30 cellular contexts compared by ENCODE assay signal in the genomic region with DNA sequence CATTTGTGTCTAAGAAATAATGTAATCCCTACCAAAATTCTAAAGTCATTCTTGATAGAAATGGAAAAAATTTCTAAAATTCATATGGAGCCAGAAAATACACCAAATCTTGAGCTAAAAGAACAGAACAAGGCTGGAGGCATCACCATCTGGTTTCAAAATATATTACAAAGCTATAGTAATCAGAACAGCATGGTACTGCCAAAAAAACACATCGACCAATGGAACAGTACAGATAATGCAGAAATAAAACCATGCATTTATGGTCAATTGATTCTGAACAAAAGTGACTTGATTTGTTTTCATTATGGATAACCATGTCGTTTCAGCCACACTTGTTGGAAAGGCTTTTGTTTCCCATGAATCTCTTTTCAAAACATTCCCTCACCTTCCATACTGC. TPM values are rescaled to one million over a fixed set of nuclear protein-coding genes. Genes with fewer than 3 reads are reported as not detected.
"Had no signal": no experiment of that assay in that cellular context is flagged by ENCODE, and none has a peak within 500 bp of the region (broad histone marks: within the 10 kb centered on the region; RNA-seq: fewer than 3 reads in every experiment).

No MANE protein-coding gene starts in this region.

- H3K27me3 Mint-ChIP-seq: activated CD4-positive, alpha-beta T cell treated with anti-CD3 and anti-CD28 coated beads, Interleukin-2, amount 10 ng/mL, durations not matched to agents 24 days and 14 days; brain had no signal

- DNase-seq: activated CD4-positive, alpha-beta memory T cell treated with anti-CD3 and anti-CD28 coated beads, Interleukin-2, amount 10 ng/mL, durations not matched to agents 7 days and 5 days; activated CD4-positive, CD25-positive, alpha-beta regulatory T cell treated with anti-CD3 and anti-CD28 coated beads, Interleukin-2, amount 50 U/mL, for 72 hours; activated CD8-positive, alpha-beta memory T cell treated with anti-CD3 and anti-CD28 coated beads, Interleukin-2, amount 50 U/mL, for 48 hours; activated gamma-delta T cell; activated naive CD4-positive, alpha-beta T cell treated with anti-CD3 and anti-CD28 coated beads, Interleukin-2, amount 10 ng/mL, durations not matched to agents 7 days and 5 days; activated naive CD8-positive, alpha-beta T cell treated with anti-CD3 and anti-CD28 coated beads, Interleukin-2, amount 10 ng/mL, durations not matched to agents 7 days and 5 days; activated T-cell treated with anti-CD3 and anti-CD28 coated beads, Interleukin-2, amount 50 U/mL, for 24 hours; effector memory CD8-positive, alpha-beta T cell; erythroblast; gastrocnemius medialis; glutamatergic neuron; left ventricle myocardium inferior; nephron progenitor cell; stimulated activated CD4-positive, alpha-beta T cell treated with anti-CD3 and anti-CD28 coated beads, Interleukin-4, amount 100 ng/mL, for 24 hours; T-helper 17 cell; T1000; trophoblast cell; WERI-Rb-1 had no signal

- H3K36me3 ChIP-seq: ascending aorta, cardiac muscle cell, gastrocnemius medialis, left ventricle myocardium inferior, neutrophil, thoracic aorta, WERI-Rb-1 had no signal

- H3K27ac ChIP-seq: ascending aorta, cardiac muscle cell, coronary artery, gastrocnemius medialis, left ventricle myocardium inferior, neutrophil, skin epidermis, thoracic aorta, WERI-Rb-1 had no signal

- H3K27ac Mint-ChIP-seq: activated CD4-positive, alpha-beta memory T cell treated with anti-CD3 and anti-CD28 coated beads, Interleukin-2, amount 10 ng/mL, durations not matched to agents 7 days and 5 days; activated CD4-positive, alpha-beta T cell treated with anti-CD3 and anti-CD28 coated beads, Interleukin-2, amount 10 ng/mL, durations not matched to agents 24 days and 14 days; activated naive CD4-positive, alpha-beta T cell treated with anti-CD3 and anti-CD28 coated beads, Interleukin-2, amount 10 ng/mL, durations not matched to agents 7 days and 5 days; activated naive CD8-positive, alpha-beta T cell treated with anti-CD3 and anti-CD28 coated beads, Interleukin-2, amount 10 ng/mL, durations not matched to agents 7 days and 5 days; activated T-cell treated with anti-CD3 and anti-CD28 coated beads, Interleukin-2, amount 50 U/mL, for 24 hours; brain; effector memory CD8-positive, alpha-beta T cell; nephron progenitor cell; stimulated activated effector memory CD8-positive, alpha-beta T cell treated with anti-CD3 and anti-CD28 coated beads, Interleukin-12 subunit alpha, Interleukin-12 subunit beta, amount 100 ng/mL, for 72 hours; T-helper 17 cell had no signal

- H3K9me3 ChIP-seq: neutrophil, thoracic aorta had no signal

- H3K4me1 ChIP-seq: ascending aorta, gastrocnemius medialis, left ventricle myocardium inferior had no signal

- ATAC-seq: effector memory CD8-positive, alpha-beta T cell; gastrocnemius medialis; sciatic nerve; stimulated activated effector memory CD8-positive, alpha-beta T cell treated with anti-CD3 and anti-CD28 coated beads, Interleukin-12 subunit alpha, Interleukin-12 subunit beta, amount 100 ng/mL, for 72 hours had no signal

- H3K9me3 Mint-ChIP-seq: activated CD4-positive, alpha-beta T cell treated with anti-CD3 and anti-CD28 coated beads, Interleukin-2, amount 10 ng/mL, durations not matched to agents 24 days and 14 days; activated naive CD8-positive, alpha-beta T cell treated with anti-CD3 and anti-CD28 coated beads, Interleukin-2, amount 10 ng/mL, durations not matched to agents 7 days and 5 days had no signal

- H3K27me3 ChIP-seq: ascending aorta, cardiac muscle cell, gastrocnemius medialis, neutrophil had no signal

- H3K36me3 Mint-ChIP-seq: activated naive CD4-positive, alpha-beta T cell treated with anti-CD3 and anti-CD28 coated beads, Interleukin-2, amount 10 ng/mL, durations not matched to agents 7 days and 5 days; activated naive CD8-positive, alpha-beta T cell treated with anti-CD3 and anti-CD28 coated beads, Interleukin-2, amount 10 ng/mL, durations not matched to agents 7 days and 5 days; stimulated activated effector memory CD8-positive, alpha-beta T cell treated with anti-CD3 and anti-CD28 coated beads, Interleukin-12 subunit alpha, Interleukin-12 subunit beta, amount 100 ng/mL, for 72 hours had no signal

- H3K4me3 Mint-ChIP-seq: activated CD4-positive, alpha-beta memory T cell treated with anti-CD3 and anti-CD28 coated beads, Interleukin-2, amount 10 ng/mL, durations not matched to agents 7 days and 5 days; activated CD4-positive, alpha-beta T cell treated with anti-CD3 and anti-CD28 coated beads, Interleukin-2, amount 10 ng/mL, durations not matched to agents 24 days and 14 days; activated naive CD4-positive, alpha-beta T cell treated with anti-CD3 and anti-CD28 coated beads, Interleukin-2, amount 10 ng/mL, durations not matched to agents 7 days and 5 days; activated naive CD8-positive, alpha-beta T cell treated with anti-CD3 and anti-CD28 coated beads, Interleukin-2, amount 10 ng/mL, durations not matched to agents 7 days and 5 days; activated T-cell treated with anti-CD3 and anti-CD28 coated beads, Interleukin-2, amount 50 U/mL, for 24 hours; brain; effector memory CD8-positive, alpha-beta T cell; nephron progenitor cell; stimulated activated effector memory CD8-positive, alpha-beta T cell treated with anti-CD3 and anti-CD28 coated beads, Interleukin-12 subunit alpha, Interleukin-12 subunit beta, amount 100 ng/mL, for 72 hours; T-helper 17 cell had no signal

- H3K4me3 ChIP-seq: ascending aorta, cardiac muscle cell, coronary artery, gastrocnemius medialis, left ventricle myocardium inferior, skin epidermis, thoracic aorta had no signal

- H3K4me1 Mint-ChIP-seq: activated CD4-positive, alpha-beta memory T cell treated with anti-CD3 and anti-CD28 coated beads, Interleukin-2, amount 10 ng/mL, durations not matched to agents 7 days and 5 days; activated CD4-positive, alpha-beta T cell treated with anti-CD3 and anti-CD28 coated beads, Interleukin-2, amount 10 ng/mL, durations not matched to agents 24 days and 14 days; activated naive CD4-positive, alpha-beta T cell treated with anti-CD3 and anti-CD28 coated beads, Interleukin-2, amount 10 ng/mL, durations not matched to agents 7 days and 5 days; activated naive CD8-positive, alpha-beta T cell treated with anti-CD3 and anti-CD28 coated beads, Interleukin-2, amount 10 ng/mL, durations not matched to agents 7 days and 5 days; brain; stimulated activated effector memory CD8-positive, alpha-beta T cell treated with anti-CD3 and anti-CD28 coated beads, Interleukin-12 subunit alpha, Interleukin-12 subunit beta, amount 100 ng/mL, for 72 hours; T-helper 17 cell had no signal

RNA-seq across cellular contexts. Expression of gene WDFY4, which starts 7.0 kb away (rescaled TPM):
- total RNA-seq: cardiac muscle cell, osteocyte, renal cortical epithelial cell had no signal
